1 cellular context compared by ENCODE assay signal in the genomic region with DNA sequence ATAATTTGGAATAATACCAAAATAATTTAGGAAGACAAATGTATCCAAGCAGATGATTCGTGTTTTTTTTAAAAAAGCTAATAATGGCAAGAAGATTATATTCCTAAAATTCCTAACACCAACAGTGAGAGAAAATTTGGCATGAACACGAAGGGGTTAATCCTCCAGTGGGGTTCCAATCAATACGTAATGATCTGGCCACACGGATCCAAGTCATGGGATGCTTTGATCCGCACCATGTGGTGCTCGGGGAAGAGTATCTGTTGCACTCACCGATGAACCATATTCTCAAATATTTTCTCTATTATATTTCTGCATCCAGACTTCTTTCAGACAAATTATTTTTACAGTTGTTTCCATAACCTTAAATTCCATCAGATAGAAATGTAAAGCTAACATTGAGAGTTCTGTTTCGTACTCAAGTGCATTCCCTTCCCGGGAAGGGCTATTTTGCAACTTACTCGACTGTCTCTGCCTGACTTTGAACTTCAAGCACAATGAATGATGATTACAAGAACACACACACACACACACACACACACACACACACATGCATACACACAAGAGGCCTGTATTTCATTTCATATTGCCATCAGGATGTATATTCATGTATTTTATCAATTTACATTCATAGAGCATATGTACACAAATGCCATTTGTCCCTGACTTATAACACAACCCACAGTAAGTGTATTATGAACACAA.
TF ChIP-seq lines count a peak whose summit lies in the region.

No MANE protein-coding gene starts in this region.

TF ChIP-seq in SK-N-SH, 30 proteins besides CTCF, POLR2A, EP300 and RAD21:
- TF ChIP-seq GATA2 (CRISPR knock-in tag; IDR thresholded peaks at IDR 0.05), result no peak
- no peak for TF ChIP-seq RXRA (IDR thresholded peaks at IDR 0.05; ENCODE audit: borderline replicate concordance, low read depth)
- TF ChIP-seq FOSL2 (IDR thresholded peaks at IDR 0.05; ENCODE audit: borderline replicate concordance, low read depth), result no peak
- TF ChIP-seq YY1 (IDR thresholded peaks at IDR 0.05; ENCODE audit: low read depth), result no peak
- no peak for TF ChIP-seq FOXM1 (IDR thresholded peaks at IDR 0.05; ENCODE audit: low read depth)
TF ChIP-seq in SK-N-SH: peak in this region for 0.
